ENCODE assay signal across 13 cellular contexts in the genomic region with DNA sequence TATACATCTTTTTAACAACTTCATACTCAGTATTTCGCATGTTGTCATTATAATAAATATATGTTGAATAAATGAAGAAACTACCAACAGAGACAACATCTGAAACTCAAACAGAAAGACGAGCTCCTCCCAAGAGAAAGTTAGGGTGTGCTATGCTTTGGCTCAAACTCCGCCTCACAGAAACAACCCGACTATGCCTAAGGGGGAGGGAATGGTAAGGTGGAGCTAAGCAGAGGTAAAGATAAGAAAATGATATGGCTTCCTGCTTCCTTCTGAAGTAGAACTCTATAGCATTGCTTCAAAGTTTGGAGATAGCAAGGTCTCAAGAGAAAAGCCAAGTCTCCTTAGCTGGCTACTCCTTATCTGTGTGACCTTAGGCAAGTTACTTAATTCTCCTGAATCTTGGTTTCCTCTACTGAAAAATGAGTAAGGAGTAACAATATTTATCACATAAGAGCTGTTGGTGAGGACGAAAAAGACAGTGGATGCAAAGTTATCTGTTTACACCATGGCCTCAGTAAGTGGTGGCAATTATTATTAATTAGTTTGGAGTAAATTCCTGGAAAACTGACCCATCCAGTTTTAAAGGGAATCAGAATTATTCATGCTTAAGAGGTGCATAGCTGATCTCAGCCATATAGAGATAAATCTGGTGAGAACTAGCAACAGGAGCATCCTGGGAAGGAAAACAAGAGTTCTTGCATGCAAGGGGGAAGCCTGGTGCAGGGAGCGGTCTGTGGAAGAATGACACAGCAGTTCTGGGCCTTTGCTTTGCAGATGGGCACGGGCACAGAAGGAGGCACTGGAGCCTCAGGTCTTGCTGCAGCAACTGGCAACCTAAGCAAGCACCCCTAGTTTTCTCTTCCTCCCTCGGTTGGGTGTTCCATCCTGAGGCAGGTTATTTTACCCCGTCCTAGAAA.
DNase-seq lines count a peak whose midpoint lies in the region; ATAC-seq, FAIRE-seq and TF ChIP-seq lines count a peak whose summit lies in the region.
"Had no signal": no experiment of that assay in that cellular context is flagged by ENCODE, and none has a peak within 500 bp of the region (broad histone marks: within the 10 kb centered on the region; RNA-seq: fewer than 3 reads in every experiment).

No MANE protein-coding gene starts in this region.

- H4K20me1 ChIP-seq in keratinocyte (ENCODE audit: control insufficient read depth, extremely low read depth, insufficient read depth, low read length) = no peaks in the 10 kb centered on the region

- no peak for DNase-seq in stimulated activated naive CD8-positive, alpha-beta T cell treated with anti-CD3 and anti-CD28 coated beads, Interleukin-15, Interleukin-2, amounts not matched to agents 100 U/mL and 50 U/mL, for 24 hours
- DNase-seq in RPMI7951 (ENCODE audit: low read depth) (peak; percentile 50), keratinocyte (ENCODE audit: low read depth, low spot score) (no peak), retina (no peak)
- DNase-seq in activated CD4-positive, alpha-beta T cell treated with anti-CD3 and anti-CD28 coated beads, Interleukin-2, amount 10 ng/mL, durations not matched to agents 24 days and 14 days = no peak
- DNase-seq: activated CD8-positive, alpha-beta T cell treated with anti-CD3 and anti-CD28 coated beads, Interleukin-2, amount 10 ng/mL, durations not matched to agents 7 days and 5 days; NCI-H146; ovary; stimulated activated naive B cell treated with anti-CD40 and anti-IgM and Interleukin-4, amounts not matched to agents 10 μg/mL and 1 μg/mL and 100 μg/mL, for 72 hours had no signal

- no peak overlapping the region for H3K4me3 Mint-ChIP-seq in stimulated activated naive CD8-positive, alpha-beta T cell treated with anti-CD3 and anti-CD28 coated beads, Interleukin-15, Interleukin-2, amounts not matched to agents 100 ng/mL and 50 ng/mL, for 24 hours
- no peak overlapping the region for H3K4me3 Mint-ChIP-seq in activated CD4-positive, alpha-beta T cell treated with anti-CD3 and anti-CD28 coated beads, Interleukin-2, amount 10 ng/mL, durations not matched to agents 24 days and 14 days
- H3K4me3 Mint-ChIP-seq: activated CD8-positive, alpha-beta T cell treated with anti-CD3 and anti-CD28 coated beads, Interleukin-2, amount 10 ng/mL, durations not matched to agents 7 days and 5 days; stimulated activated naive B cell treated with anti-CD40 and anti-IgM and Interleukin-4, amounts not matched to agents 10 μg/mL and 1 μg/mL and 100 μg/mL, for 72 hours had no signal

- no peak overlapping the region for H3K4me3 ChIP-seq in keratinocyte (ENCODE audit: control insufficient read depth in 2 of 3, extremely low read depth in 1 of 3, insufficient read depth in 2 of 3, low read depth in 1 of 3, low read length in 3 of 3)
- H3K4me3 ChIP-seq: ovary had no signal

- H3K36me3 ChIP-seq in keratinocyte (ENCODE audit: control insufficient read depth in 2 of 2, extremely low read depth in 1 of 2, insufficient read depth in 2 of 2, low read length in 2 of 2) = no peaks in the 10 kb centered on the region
- H3K36me3 ChIP-seq: ovary had no signal

- no peaks in the 10 kb centered on the region for H3K9me3 Mint-ChIP-seq in stimulated activated naive CD8-positive, alpha-beta T cell treated with anti-CD3 and anti-CD28 coated beads, Interleukin-15, Interleukin-2, amounts not matched to agents 100 ng/mL and 50 ng/mL, for 24 hours
- no peaks in the 10 kb centered on the region for H3K9me3 Mint-ChIP-seq in activated CD4-positive, alpha-beta T cell treated with anti-CD3 and anti-CD28 coated beads, Interleukin-2, amount 10 ng/mL, durations not matched to agents 24 days and 14 days
- H3K9me3 Mint-ChIP-seq: stimulated activated naive B cell treated with anti-CD40 and anti-IgM and Interleukin-4, amounts not matched to agents 10 μg/mL and 1 μg/mL and 100 μg/mL, for 72 hours had no signal

- H3K4me1 ChIP-seq in keratinocyte (ENCODE audit: control insufficient read depth, extremely low read depth, insufficient read depth, low read length) = no peaks in the 10 kb centered on the region

- no peaks in the 10 kb centered on the region for H3K27me3 ChIP-seq in keratinocyte (ENCODE audit: control insufficient read depth, extremely low read depth, insufficient read depth, low read length)
- H3K27me3 ChIP-seq: ovary had no signal

- H3K4me1 Mint-ChIP-seq in stimulated activated naive CD8-positive, alpha-beta T cell treated with anti-CD3 and anti-CD28 coated beads, Interleukin-15, Interleukin-2, amounts not matched to agents 100 ng/mL and 50 ng/mL, for 24 hours (ENCODE audit: low read depth) = peaks cover 27% of the 10 kb centered on the region
- peaks cover 3% of the 10 kb centered on the region for H3K4me1 Mint-ChIP-seq in activated CD4-positive, alpha-beta T cell treated with anti-CD3 and anti-CD28 coated beads, Interleukin-2, amount 10 ng/mL, durations not matched to agents 24 days and 14 days
- H3K4me1 Mint-ChIP-seq: stimulated activated naive B cell treated with anti-CD40 and anti-IgM and Interleukin-4, amounts not matched to agents 10 μg/mL and 1 μg/mL and 100 μg/mL, for 72 hours had no signal

- FAIRE-seq in keratinocyte (lab: Jason Lieb, UNC) = peak; percentile 52
- FAIRE-seq: TTC549 had no signal

- dilution Hi-C loops in keratinocyte (cut with MboI; ENCODE audit: extremely low pct_ligation_motif_present, low sequenced_read_pairs) = no loop called here

- H3K4me2 ChIP-seq in keratinocyte (ENCODE audit: control insufficient read depth, extremely low read depth, insufficient read depth, low read depth, low read length) = no peak overlapping the region

- no peaks in the 10 kb centered on the region for H3K79me2 ChIP-seq in keratinocyte (ENCODE audit: control insufficient read depth, insufficient read depth, low read length)

- TF ChIP-seq CTCF in keratinocyte (optimal IDR thresholded peaks at IDR 0.05 in 1 of 3, IDR thresholded peaks at IDR 0.05 in 1 of 3, conservative IDR thresholded peaks at IDR 0.05 in 1 of 3; ENCODE audit: extremely low read depth in 1 of 3, insufficient read depth in 2 of 3, low read length in 3 of 3) = no peak

- no peaks in the 10 kb centered on the region for H3K27me3 Mint-ChIP-seq in stimulated activated naive CD8-positive, alpha-beta T cell treated with anti-CD3 and anti-CD28 coated beads, Interleukin-15, Interleukin-2, amounts not matched to agents 100 ng/mL and 50 ng/mL, for 24 hours
- peaks cover 4% of the 10 kb centered on the region for H3K27me3 Mint-ChIP-seq in activated CD4-positive, alpha-beta T cell treated with anti-CD3 and anti-CD28 coated beads, Interleukin-2, amount 10 ng/mL, durations not matched to agents 24 days and 14 days

- no peaks in the 10 kb centered on the region for H3K36me3 Mint-ChIP-seq in stimulated activated naive CD8-positive, alpha-beta T cell treated with anti-CD3 and anti-CD28 coated beads, Interleukin-15, Interleukin-2, amounts not matched to agents 100 ng/mL and 50 ng/mL, for 24 hours (ENCODE audit: low read depth)
- no peaks in the 10 kb centered on the region for H3K36me3 Mint-ChIP-seq in activated CD4-positive, alpha-beta T cell treated with anti-CD3 and anti-CD28 coated beads, Interleukin-2, amount 10 ng/mL, durations not matched to agents 24 days and 14 days (ENCODE audit: low read depth)
- H3K36me3 Mint-ChIP-seq: stimulated activated naive B cell treated with anti-CD40 and anti-IgM and Interleukin-4, amounts not matched to agents 10 μg/mL and 1 μg/mL and 100 μg/mL, for 72 hours had no signal

- no peaks in the 10 kb centered on the region for H3K9me3 ChIP-seq in keratinocyte (ENCODE audit: control insufficient read depth, low read depth, low read length)
- H3K9me3 ChIP-seq: ovary had no signal

- H3K27ac ChIP-seq in keratinocyte (ENCODE audit: control insufficient read depth, insufficient read depth, low read length) = no peak overlapping the region
- H3K27ac ChIP-seq: ovary had no signal

- no peak overlapping the region for H3K9ac ChIP-seq in keratinocyte (ENCODE audit: control insufficient read depth, extremely low read depth, insufficient read depth, low read length)

- no peak overlapping the region for H2AFZ ChIP-seq in keratinocyte (ENCODE audit: control insufficient read depth, low read length)

- ATAC-seq in stimulated activated naive CD8-positive, alpha-beta T cell treated with anti-CD3 and anti-CD28 coated beads, Interleukin-15, Interleukin-2, amounts not matched to agents 100 U/mL and 50 U/mL, for 24 hours = no peak
- ATAC-seq in HG03108 (IDR thresholded peaks at IDR 0.05; ENCODE audit: unreplicated experiment) (no peak), HG03432 (IDR thresholded peaks at IDR 0.05; ENCODE audit: unreplicated experiment) (no peak)
- ATAC-seq: activated CD8-positive, alpha-beta T cell treated with anti-CD3 and anti-CD28 coated beads, Interleukin-2, amount 10 ng/mL, durations not matched to agents 7 days and 5 days had no signal

- intact Hi-C loops in activated CD4-positive, alpha-beta T cell treated with anti-CD3 and anti-CD28 coated beads, Interleukin-2, amount 10 ng/mL, durations not matched to agents 24 days and 14 days (cut with micrococcal nuclease) = loop anchor here (5.0 kb wide), 2 partner anchors 71 to 111 kb away; no protein-coding TSS in a partner anchor

- peak overlapping the region; percentile 77 for H3K27ac Mint-ChIP-seq in stimulated activated naive CD8-positive, alpha-beta T cell treated with anti-CD3 and anti-CD28 coated beads, Interleukin-15, Interleukin-2, amounts not matched to agents 100 ng/mL and 50 ng/mL, for 24 hours
- H3K27ac Mint-ChIP-seq in activated CD4-positive, alpha-beta T cell treated with anti-CD3 and anti-CD28 coated beads, Interleukin-2, amount 10 ng/mL, durations not matched to agents 24 days and 14 days = no peak overlapping the region
- H3K27ac Mint-ChIP-seq: activated CD8-positive, alpha-beta T cell treated with anti-CD3 and anti-CD28 coated beads, Interleukin-2, amount 10 ng/mL, durations not matched to agents 7 days and 5 days; stimulated activated naive B cell treated with anti-CD40 and anti-IgM and Interleukin-4, amounts not matched to agents 10 μg/mL and 1 μg/mL and 100 μg/mL, for 72 hours had no signal

- no peaks in the 10 kb centered on the region for H3K9me1 ChIP-seq in keratinocyte (ENCODE audit: control insufficient read depth, extremely low read depth, insufficient read depth, low read length)
